In the genomic region with DNA sequence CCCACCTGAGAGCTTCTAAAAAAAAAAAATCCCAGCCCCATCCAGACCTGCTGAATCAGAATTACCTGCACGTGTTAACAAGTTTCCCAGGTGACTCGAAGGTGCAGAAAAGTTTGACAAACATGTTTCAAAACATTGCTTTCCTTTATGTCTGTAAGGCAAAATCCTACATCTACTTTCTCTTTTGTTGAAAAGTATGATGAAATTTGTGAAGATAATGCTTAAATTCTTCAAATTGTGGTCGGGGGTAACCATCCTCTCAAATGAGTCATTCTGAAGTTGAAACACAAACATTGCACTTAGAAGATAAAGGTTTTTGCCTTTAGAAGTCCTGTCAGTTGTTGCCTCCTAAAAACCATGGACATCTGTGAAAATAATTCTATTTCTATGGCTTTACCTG, we compare ENCODE assay signal across 22 cellular contexts.
"Had no signal": no experiment of that assay in that cellular context is flagged by ENCODE, and none has a peak within 500 bp of the region (broad histone marks: within the 10 kb centered on the region; RNA-seq: fewer than 3 reads in every experiment).

No MANE protein-coding gene starts in this region.

- DNase-seq: activated CD4-positive, alpha-beta memory T cell treated with anti-CD3 and anti-CD28 coated beads for 36 hours; activated CD4-positive, alpha-beta T cell treated with anti-CD3 and anti-CD28 coated beads for 48 hours; activated effector memory CD4-positive, alpha-beta T cell treated with Interleukin-2 at 50 U/mL for 16 hours; activated naive CD4-positive, alpha-beta T cell treated with anti-CD3 and anti-CD28 coated beads, Interleukin-2, amount 10 ng/mL, durations not matched to agents 7 days and 5 days; activated T-cell treated with anti-CD3 and anti-CD28 coated beads, Interleukin-2, amount 50 U/mL, for 48 hours; anterior cingulate cortex; cortex of kidney; endodermal cell; foreskin keratinocyte; left lung; naive thymus-derived CD8-positive, alpha-beta T cell; ovary; spleen; stimulated activated CD4-positive, alpha-beta T cell treated with anti-CD3 and anti-CD28 coated beads, Interleukin-4, amount 100 ng/mL, for 1 hour; stimulated activated naive CD8-positive, alpha-beta T cell treated with anti-CD3 and anti-CD28 coated beads, Interleukin-15, Interleukin-2, amounts not matched to agents 100 U/mL and 50 U/mL, for 24 hours; SW 1271; T-helper 17 cell; thyroid gland had no signal

- H3K27me3 Mint-ChIP-seq: activated CD4-positive, alpha-beta memory T cell treated with anti-CD3 and anti-CD28 coated beads for 36 hours; activated naive CD4-positive, alpha-beta T cell treated with anti-CD3 and anti-CD28 coated beads, Interleukin-2, amount 10 ng/mL, durations not matched to agents 7 days and 5 days; naive thymus-derived CD8-positive, alpha-beta T cell; T-helper 17 cell had no signal

- H3K9me3 Mint-ChIP-seq: mesothelial cell of epicardium had no signal

- H3K4me3 Mint-ChIP-seq: activated CD4-positive, alpha-beta memory T cell treated with anti-CD3 and anti-CD28 coated beads for 36 hours; activated naive CD4-positive, alpha-beta T cell treated with anti-CD3 and anti-CD28 coated beads, Interleukin-2, amount 10 ng/mL, durations not matched to agents 7 days and 5 days; endodermal cell; mesothelial cell of epicardium; naive thymus-derived CD8-positive, alpha-beta T cell; T-helper 17 cell had no signal

- ATAC-seq: foreskin keratinocyte; left lung; naive thymus-derived CD8-positive, alpha-beta T cell; stimulated activated naive CD8-positive, alpha-beta T cell treated with anti-CD3 and anti-CD28 coated beads, Interleukin-15, Interleukin-2, amounts not matched to agents 100 U/mL and 50 U/mL, for 24 hours; T-helper 17 cell had no signal

- H3K36me3 Mint-ChIP-seq: activated CD4-positive, alpha-beta memory T cell treated with anti-CD3 and anti-CD28 coated beads for 36 hours; activated naive CD4-positive, alpha-beta T cell treated with anti-CD3 and anti-CD28 coated beads, Interleukin-2, amount 10 ng/mL, durations not matched to agents 7 days and 5 days; mesothelial cell of epicardium; naive thymus-derived CD8-positive, alpha-beta T cell had no signal

- H3K4me3 ChIP-seq: left lung, lung, ovary, prostate gland, right atrium auricular region, spleen, thyroid gland had no signal

- H3K27ac Mint-ChIP-seq: activated CD4-positive, alpha-beta memory T cell treated with anti-CD3 and anti-CD28 coated beads for 36 hours; activated naive CD4-positive, alpha-beta T cell treated with anti-CD3 and anti-CD28 coated beads, Interleukin-2, amount 10 ng/mL, durations not matched to agents 7 days and 5 days; endodermal cell; mesothelial cell of epicardium; naive thymus-derived CD8-positive, alpha-beta T cell; T-helper 17 cell had no signal

- H3K4me1 Mint-ChIP-seq: activated naive CD4-positive, alpha-beta T cell treated with anti-CD3 and anti-CD28 coated beads, Interleukin-2, amount 10 ng/mL, durations not matched to agents 7 days and 5 days; endodermal cell; naive thymus-derived CD8-positive, alpha-beta T cell; T-helper 17 cell had no signal
